8 cellular contexts compared by ENCODE assay signal in genomic region chr7:98400538-98401427, GRCh38. TPM values are rescaled to one million over a fixed set of nuclear protein-coding genes. Genes with fewer than 3 reads are reported as not detected.
DNase-seq lines count a peak whose midpoint lies in the region; ATAC-seq, FAIRE-seq and TF ChIP-seq lines count a peak whose summit lies in the region.

A gene with protein sequence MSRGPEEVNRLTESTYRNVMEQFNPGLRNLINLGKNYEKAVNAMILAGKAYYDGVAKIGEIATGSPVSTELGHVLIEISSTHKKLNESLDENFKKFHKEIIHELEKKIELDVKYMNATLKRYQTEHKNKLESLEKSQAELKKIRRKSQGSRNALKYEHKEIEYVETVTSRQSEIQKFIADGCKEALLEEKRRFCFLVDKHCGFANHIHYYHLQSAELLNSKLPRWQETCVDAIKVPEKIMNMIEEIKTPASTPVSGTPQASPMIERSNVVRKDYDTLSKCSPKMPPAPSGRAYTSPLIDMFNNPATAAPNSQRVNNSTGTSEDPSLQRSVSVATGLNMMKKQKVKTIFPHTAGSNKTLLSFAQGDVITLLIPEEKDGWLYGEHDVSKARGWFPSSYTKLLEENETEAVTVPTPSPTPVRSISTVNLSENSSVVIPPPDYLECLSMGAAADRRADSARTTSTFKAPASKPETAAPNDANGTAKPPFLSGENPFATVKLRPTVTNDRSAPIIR (minus strand): TSS chr7:98401090. CDS start chr7:98400852, 238 bp downstream.

- peaks cover 4% of the 10 kb centered on the region for H4K20me1 ChIP-seq in keratinocyte (ENCODE audit: control insufficient read depth, extremely low read depth, insufficient read depth, low read length)

- H3K9me3 ChIP-seq in breast epithelium (no peaks in the 10 kb centered on the region), keratinocyte (ENCODE audit: control insufficient read depth, low read depth, low read length) (no peaks in the 10 kb centered on the region)

- TF ChIP-seq CTCF in VCaP (conservative IDR thresholded peaks at IDR 0.05) (peak; percentile 96), breast epithelium (IDR thresholded peaks at IDR 0.05) (peak in 2 of 3 donors; percentile 59 to 61), keratinocyte (optimal IDR thresholded peaks at IDR 0.05 in 1 of 3, IDR thresholded peaks at IDR 0.05 in 1 of 3, conservative IDR thresholded peaks at IDR 0.05 in 1 of 3; ENCODE audit: extremely low read depth in 1 of 3, insufficient read depth in 2 of 3, low read length in 3 of 3) (peak; percentile 61 to 92 (median 86))

- no peak for TF ChIP-seq POLR2A in breast epithelium (IDR thresholded peaks at IDR 0.05)

- FAIRE-seq in keratinocyte (lab: Jason Lieb, UNC): no peak

- no peaks in the 10 kb centered on the region for H3K27me3 ChIP-seq in breast epithelium
- no peaks in the 10 kb centered on the region for H3K27me3 ChIP-seq in keratinocyte (ENCODE audit: control insufficient read depth, extremely low read depth, insufficient read depth, low read length)

- H3K27ac ChIP-seq in VCaP (peak within 1 kb of the TSS; percentile 90), breast epithelium (peak within 1 kb of the TSS; percentile 77 to 88), keratinocyte (ENCODE audit: control insufficient read depth, insufficient read depth, low read length) (peak within 1 kb of the TSS; percentile 94)

- peak within 1 kb of the TSS; percentile 94 for H3K4me2 ChIP-seq in keratinocyte (ENCODE audit: control insufficient read depth, extremely low read depth, insufficient read depth, low read depth, low read length)

- H3K36me3 ChIP-seq in breast epithelium (no peaks in the 10 kb centered on the region), keratinocyte (ENCODE audit: control insufficient read depth in 2 of 2, extremely low read depth in 1 of 2, insufficient read depth in 2 of 2, low read length in 2 of 2) (peaks cover 0 to 1% of the 10 kb centered on the region in 2 experiments)

- peak within 1 kb of the TSS; percentile 89 for H3K9ac ChIP-seq in keratinocyte (ENCODE audit: control insufficient read depth, extremely low read depth, insufficient read depth, low read length)

- dilution Hi-C loops in keratinocyte (cut with MboI; ENCODE audit: extremely low pct_ligation_motif_present, low sequenced_read_pairs): no loop called here

- H3K9me1 ChIP-seq in keratinocyte (ENCODE audit: control insufficient read depth, extremely low read depth, insufficient read depth, low read length): no peaks in the 10 kb centered on the region

- peak; percentile 76 for ATAC-seq in GM18502 (IDR thresholded peaks at IDR 0.05; ENCODE audit: poor library complexity, unreplicated experiment)
- peak; percentile 70 for ATAC-seq in HG02943 (IDR thresholded peaks at IDR 0.05; ENCODE audit: low read depth, unreplicated experiment)

- intact Hi-C loops in breast epithelium (cut with DNase I; ENCODE audit: low total_unique reads): no loop called here

- H3K4me3 ChIP-seq in breast epithelium (peak within 1 kb of the TSS; percentile 41 to 84 (median 79)), keratinocyte (ENCODE audit: control insufficient read depth in 2 of 3, extremely low read depth in 1 of 3, insufficient read depth in 2 of 3, low read depth in 1 of 3, low read length in 3 of 3) (peak within 1 kb of the TSS; percentile 83 to 95 (median 90))

- H2AFZ ChIP-seq in keratinocyte (ENCODE audit: control insufficient read depth, low read length): peak within 1 kb of the TSS; percentile 51

- DNase-seq in NCI-H187 treated with DMSO at 0.1 percent for 48 hours (lab: John Stamatoyannopoulos, UW) (peak; percentile 32), breast epithelium (ENCODE audit: low spot score in 2 of 2) (peak; percentile 91 to 96), keratinocyte (ENCODE audit: low read depth, low spot score) (peak; percentile 52), globus pallidus (ENCODE audit: low spot score) (no peak)
- DNase-seq in stimulated activated CD4-positive, alpha-beta T cell treated with anti-CD3 and anti-CD28 coated beads, Interleukin-1b, Interleukin-23, amount 100 ng/mL, for 48 hours: peak; percentile 87

- H3K4me1 ChIP-seq in breast epithelium: no peaks in the 10 kb centered on the region
- H3K4me1 ChIP-seq in keratinocyte (ENCODE audit: control insufficient read depth, extremely low read depth, insufficient read depth, low read length): peaks cover 7% of the 10 kb centered on the region

- H3K79me2 ChIP-seq in keratinocyte (ENCODE audit: control insufficient read depth, insufficient read depth, low read length): peaks cover 42% of the 10 kb centered on the region

RNA-seq across cellular contexts. Expression of the gene that starts here (rescaled TPM):
- total RNA-seq in breast epithelium: 10 to 100 TPM in 1 of 3 donors, 1 to 10 TPM in 2; 1.3 to 11.0 (median 8.5) TPM
- 38.7 to 49.0 TPM (median 41.7 TPM) in 3 replicates for polyA plus RNA-seq in keratinocyte
- 73.3 TPM for polyA plus RNA-seq in keratinocyte (2011; ENCODE audit: low read depth)
- polyA plus RNA-seq in keratinocyte (2011; cell fraction: cytosol; rRNA removed): 45.4 and 52.2 TPM in 2 replicates
- polyA plus RNA-seq in keratinocyte (2011; cell fraction: nucleus; rRNA removed): 86.6 and 102 TPM in 2 replicates
- 35.6 and 40.3 TPM in 2 replicates for polyA plus RNA-seq in keratinocyte (2012; ENCODE audit: low replicate concordance)
- 39.6 to 50.3 TPM (median 42.2 TPM) in 3 replicates for polyA minus RNA-seq in keratinocyte
- polyA minus RNA-seq in keratinocyte (2011; cell fraction: cytosol; rRNA and poly(A)+ RNA removed): 33.2 TPM
- 34.5 and 47.5 TPM in 2 replicates for polyA minus RNA-seq in keratinocyte (2011; cell fraction: nucleus; rRNA and poly(A)+ RNA removed)
